Comparison of ENCODE assay signal across 8 cellular contexts in genomic region chr9:70412678-70413426, GRCh38. TPM values are rescaled to one million over a fixed set of nuclear protein-coding genes. Genes with fewer than 3 reads are reported as not detected.
DNase-seq lines count a peak whose midpoint lies in the region; ATAC-seq and TF ChIP-seq lines count a peak whose summit lies in the region.

No MANE protein-coding gene starts in this region.

- peak overlapping the region; percentile 85 for H3K4me3 Mint-ChIP-seq in natural killer cell treated with Interleukin-12 subunit alpha and Interleukin-12 subunit beta and Interleukin-15 and Interleukin-18, amount 100 ng/mL, for 72 hours

- H3K9me3 ChIP-seq in Peyer's patch = no peaks in the 10 kb centered on the region

- H3K36me3 ChIP-seq in Peyer's patch = no peaks in the 10 kb centered on the region

- TF ChIP-seq POLR2A in Peyer's patch (IDR thresholded peaks at IDR 0.05) = peak; percentile 44 to 57

- H3K36me3 Mint-ChIP-seq in activated naive CD4-positive, alpha-beta T cell treated with anti-CD3 and anti-CD28 coated beads, Interleukin-2, amount 50 U/mL, for 72 hours = peaks cover 11 to 15% of the 10 kb centered on the region in 2 donors
- no peaks in the 10 kb centered on the region for H3K36me3 Mint-ChIP-seq in natural killer cell treated with Interleukin-12 subunit alpha and Interleukin-12 subunit beta and Interleukin-15 and Interleukin-18, amount 100 ng/mL, for 72 hours

- H3K4me1 ChIP-seq in Peyer's patch = peaks cover 0 to 27% (median 2%) of the 10 kb centered on the region in 4 donors
- H3K4me1 ChIP-seq in foreskin keratinocyte = peaks cover 19% of the 10 kb centered on the region

- TF ChIP-seq CTCF in Peyer's patch (IDR thresholded peaks at IDR 0.05) (no peak), foreskin keratinocyte (conservative IDR thresholded peaks at IDR 0.05) (no peak)

- H3K9me3 Mint-ChIP-seq in activated naive CD4-positive, alpha-beta T cell treated with anti-CD3 and anti-CD28 coated beads, Interleukin-2, amount 50 U/mL, for 72 hours = no peaks in the 10 kb centered on the region
- H3K9me3 Mint-ChIP-seq in natural killer cell treated with Interleukin-12 subunit alpha and Interleukin-12 subunit beta and Interleukin-15 and Interleukin-18, amount 100 ng/mL, for 72 hours = no peaks in the 10 kb centered on the region

- peak; percentile 0 for ATAC-seq in HG02759 (IDR thresholded peaks at IDR 0.05; ENCODE audit: unreplicated experiment)
- peak in 1 of 2 donors; percentile 0 for ATAC-seq in activated naive CD4-positive, alpha-beta T cell treated with anti-CD3 and anti-CD28 coated beads, Interleukin-2, amount 50 U/mL, for 72 hours
- ATAC-seq in foreskin keratinocyte = peak; percentile 17
- ATAC-seq in natural killer cell treated with Interleukin-12 subunit alpha and Interleukin-12 subunit beta and Interleukin-15 and Interleukin-18, amount 100 ng/mL, for 72 hours = no peak

- peaks cover 35 to 48% of the 10 kb centered on the region in 2 donors for H3K4me1 Mint-ChIP-seq in natural killer cell treated with Interleukin-12 subunit alpha and Interleukin-12 subunit beta and Interleukin-15 and Interleukin-18, amount 100 ng/mL, for 72 hours (ENCODE audit: low read depth in 2 of 2)

- peak overlapping the region; percentile 99 for H3K27ac Mint-ChIP-seq in activated naive CD4-positive, alpha-beta T cell treated with anti-CD3 and anti-CD28 coated beads, Interleukin-2, amount 50 U/mL, for 72 hours
- H3K27ac Mint-ChIP-seq in natural killer cell treated with Interleukin-12 subunit alpha and Interleukin-12 subunit beta and Interleukin-15 and Interleukin-18, amount 100 ng/mL, for 72 hours = peak overlapping the region; percentile 96 to 99

- H3K4me3 ChIP-seq in Peyer's patch = peak overlapping the region; percentile 70 to 96 (median 82)

- H3K27ac ChIP-seq in Peyer's patch (peak overlapping the region; percentile 99 to 100 (median 100)), foreskin keratinocyte (peak overlapping the region; percentile 95)

- H3K27me3 ChIP-seq in Peyer's patch (no peaks in the 10 kb centered on the region), foreskin keratinocyte (no peaks in the 10 kb centered on the region)

- peak; percentile 14 for DNase-seq in CMK (ENCODE audit: low read depth)
- DNase-seq in Peyer's patch = peak; percentile 48 to 85 (median 84)
- DNase-seq in activated naive CD4-positive, alpha-beta T cell treated with anti-CD3 and anti-CD28 coated beads, Interleukin-2, amount 50 U/mL, for 72 hours (ENCODE audit: low spot score in 2 of 2) = peak; percentile 25 to 67
- peak in 1 of 2 donors; percentile 41 for DNase-seq in foreskin keratinocyte
- peak; percentile 60 for DNase-seq in natural killer cell treated with Interleukin-12 subunit alpha and Interleukin-12 subunit beta and Interleukin-15 and Interleukin-18, amount 100 ng/mL, for 72 hours (ENCODE audit: low spot score)
- peak; percentile 90 for DNase-seq in ureter (ENCODE audit: low spot score)
- no peak for DNase-seq in GDM1 (lab: John Stamatoyannopoulos, UW)

- H3K27me3 Mint-ChIP-seq in natural killer cell treated with Interleukin-12 subunit alpha and Interleukin-12 subunit beta and Interleukin-15 and Interleukin-18, amount 100 ng/mL, for 72 hours = no peaks in the 10 kb centered on the region

RNA-seq across cellular contexts. Expression of gene KLF9, which starts 1.6 kb away (rescaled TPM):
- 100 to 1,000 TPM in 1 of 4 donors, 10 to 100 TPM in 3; 40.6 to 124 (median 55.4) TPM for total RNA-seq in Peyer's patch
- total RNA-seq in activated naive CD4-positive, alpha-beta T cell treated with anti-CD3 and anti-CD28 coated beads, Interleukin-2, amount 50 U/mL, for 72 hours = 10 to 100 TPM; 22.6 to 25.1 TPM
- total RNA-seq in foreskin keratinocyte = 4.5 and 5.7 TPM in 2 replicates
- 2.0 TPM in 2 replicates for polyA plus RNA-seq in foreskin keratinocyte
- 1 to 10 TPM; 3.3 to 4.0 TPM for total RNA-seq in natural killer cell treated with Interleukin-12 subunit alpha and Interleukin-12 subunit beta and Interleukin-15 and Interleukin-18, amount 100 ng/mL, for 72 hours
- 64.5 TPM for total RNA-seq in ureter

Comparison
In these comparisons a context has a peak if more than half of its experiments do, and no peak if none do; other contexts are left out.
1. ATAC-seq: peak in HG02759 (single experiment) and foreskin keratinocyte (single experiment); none in natural killer cell treated with Interleukin-12 subunit alpha and Interleukin-12 subunit beta and Interleukin-15 and Interleukin-18, amount 100 ng/mL, for 72 hours (0 of 2).